7 cellular contexts compared by ENCODE assay signal in the genomic region with DNA sequence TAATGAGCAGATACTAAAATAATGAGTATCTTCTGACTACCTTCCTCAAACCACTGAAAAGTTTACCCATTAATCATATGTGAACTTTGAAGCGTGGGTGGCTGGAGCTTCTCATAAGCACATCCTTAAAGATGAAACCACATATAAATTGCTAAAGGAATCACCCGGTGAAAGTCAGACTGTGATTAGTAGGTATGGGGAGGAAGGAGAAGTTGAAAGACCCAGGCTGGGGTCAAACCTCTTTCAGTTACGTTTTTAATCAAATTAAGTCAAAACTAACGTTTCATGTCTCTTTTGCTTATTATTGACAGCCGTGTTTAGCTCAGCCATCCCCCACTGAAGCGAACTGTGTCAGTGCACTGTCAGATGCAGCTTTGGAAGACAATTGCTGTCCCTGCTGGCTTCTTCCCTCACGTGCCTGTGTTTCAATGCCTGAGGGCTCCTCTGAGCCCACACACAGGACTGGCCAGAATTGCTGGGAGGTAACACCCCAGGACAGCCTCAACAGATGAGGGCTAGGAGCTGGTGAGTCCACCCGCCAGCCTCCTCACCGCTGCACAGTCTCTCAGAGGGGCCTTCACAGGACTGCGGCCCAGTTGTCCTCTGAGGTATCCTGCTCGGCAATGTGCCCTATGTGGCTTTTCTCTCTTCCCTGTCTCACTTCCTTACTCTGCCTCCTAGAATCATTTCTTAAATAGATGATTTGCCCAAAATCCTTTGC. TPM values are rescaled to one million over a fixed set of nuclear protein-coding genes. Genes with fewer than 3 reads are reported as not detected.
DNase-seq lines count a peak whose midpoint lies in the region; ATAC-seq, FAIRE-seq and TF ChIP-seq lines count a peak whose summit lies in the region.

No MANE protein-coding gene starts in this region.

- no peaks in the 10 kb centered on the region for H3K27me3 ChIP-seq in OCI-LY3 (ENCODE audit: low read depth, low read length)
- H3K27me3 ChIP-seq in small intestine (ENCODE audit: control insufficient read depth in 2 of 2, insufficient read depth in 2 of 2, low read length in 2 of 2) = no peaks in the 10 kb centered on the region

- TF ChIP-seq CTCF in OCI-LY3 (IDR thresholded peaks at IDR 0.05; ENCODE audit: low read depth, low read length) = no peak

- DNase-seq in amniotic epithelial cell (ENCODE audit: low read depth) (peak; percentile 66), sciatic nerve (ENCODE audit: low spot score) (no peak), OCI-M2 (lab: John Stamatoyannopoulos, UW; ENCODE audit: unreplicated experiment) (no peak), small intestine (no peak)

- peak overlapping the region; percentile 54 for H3K4me3 ChIP-seq in OCI-LY3 (ENCODE audit: low read length)
- no peak overlapping the region for H3K4me3 ChIP-seq in small intestine (ENCODE audit: low read depth in 1 of 2, low read length in 2 of 2)

- H3K9me3 ChIP-seq in OCI-LY3 (ENCODE audit: insufficient read depth, low read length) (no peaks in the 10 kb centered on the region), small intestine (ENCODE audit: control insufficient read depth, low read depth) (no peaks in the 10 kb centered on the region)

- no peak overlapping the region for H2AFZ ChIP-seq in OCI-LY3 (ENCODE audit: low read depth, low read length)

- H3K4me2 ChIP-seq in OCI-LY3 (ENCODE audit: low read length) = peak overlapping the region; percentile 70

- 52 to 63% (median 60%) methylated on average over 11 of the region's 11 CpGs for WGBS in small intestine, 3 donors

- H3K79me2 ChIP-seq in OCI-LY3 (ENCODE audit: low read length) = no peaks in the 10 kb centered on the region

- FAIRE-seq in small intestine (lab: Jason Lieb, UNC) = no peak

- peak overlapping the region; percentile 77 for H3K9ac ChIP-seq in OCI-LY3 (ENCODE audit: low read length)

- ATAC-seq in GM18868 (IDR thresholded peaks at IDR 0.05; ENCODE audit: unreplicated experiment) = peak; percentile 76
- peak; percentile 73 for ATAC-seq in HG02763 (IDR thresholded peaks at IDR 0.05; ENCODE audit: unreplicated experiment)
- peak; percentile 70 for ATAC-seq in sciatic nerve

- intact Hi-C loops in sciatic nerve (cut with DNase I) = no loop called here

- H3K27ac ChIP-seq in OCI-LY3 (ENCODE audit: low read length) = peak overlapping the region; percentile 94
- H3K27ac ChIP-seq in small intestine (ENCODE audit: low read depth in 1 of 2, low read length in 1 of 2) = peak overlapping the region in 1 of 2 donors; percentile 61

- H4K20me1 ChIP-seq in OCI-LY3 (ENCODE audit: insufficient read depth, low read length) = no peaks in the 10 kb centered on the region

- H3K36me3 ChIP-seq in OCI-LY3 (replicated peaks; ENCODE audit: low read depth, low read length) (no peaks in the 10 kb centered on the region), small intestine (ENCODE audit: control insufficient read depth in 2 of 2, insufficient read depth in 2 of 2, low read length in 2 of 2) (no peaks in the 10 kb centered on the region)

- H3K4me1 ChIP-seq in OCI-LY3 (ENCODE audit: low read length) = peaks cover 72% of the 10 kb centered on the region
- H3K4me1 ChIP-seq in small intestine (ENCODE audit: control insufficient read depth in 2 of 2, insufficient read depth in 1 of 2, low read depth in 1 of 2, low read length in 1 of 2) = no peaks in the 10 kb centered on the region

RNA-seq across cellular contexts. Expression of gene SH3BP5, which starts 29.3 kb away (rescaled TPM):
- 143 TPM for total RNA-seq in sciatic nerve
- 10 to 100 TPM in 2 of 3 donors, 1 to 10 TPM in 1; 4.9 to 24.0 (median 14.3) TPM for polyA plus RNA-seq in small intestine
